Comparison of ENCODE assay signal across 1 cellular context in the genomic region with DNA sequence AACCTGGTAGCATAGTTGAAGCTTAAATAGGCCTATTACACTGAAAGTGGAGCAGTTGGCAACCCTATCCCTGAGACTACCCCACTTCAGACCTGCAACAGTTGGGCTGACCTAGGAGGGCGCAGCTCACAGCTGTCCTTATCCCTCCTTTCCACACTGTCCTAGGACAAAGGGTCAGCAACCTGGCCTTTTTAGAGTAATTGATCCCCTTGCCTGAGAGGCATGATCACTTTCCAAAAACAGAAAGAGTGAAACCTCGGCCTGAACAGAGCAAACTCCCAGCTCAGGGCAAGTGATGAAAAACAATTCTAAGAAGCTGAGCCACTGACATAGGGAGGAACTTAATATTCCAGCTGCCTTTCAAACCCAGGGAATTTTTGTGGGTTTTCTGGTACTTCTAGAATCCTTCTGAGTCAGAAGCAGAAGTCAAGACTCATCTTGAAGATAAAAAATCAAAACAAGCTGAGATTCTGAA.
TF ChIP-seq lines count a peak whose summit lies in the region.

No MANE protein-coding gene starts in this region.

TF ChIP-seq in GM23338, 12 proteins besides CTCF, POLR2A, EP300 and RAD21 (continued from another document):
- TF ChIP-seq, protein P1, sequence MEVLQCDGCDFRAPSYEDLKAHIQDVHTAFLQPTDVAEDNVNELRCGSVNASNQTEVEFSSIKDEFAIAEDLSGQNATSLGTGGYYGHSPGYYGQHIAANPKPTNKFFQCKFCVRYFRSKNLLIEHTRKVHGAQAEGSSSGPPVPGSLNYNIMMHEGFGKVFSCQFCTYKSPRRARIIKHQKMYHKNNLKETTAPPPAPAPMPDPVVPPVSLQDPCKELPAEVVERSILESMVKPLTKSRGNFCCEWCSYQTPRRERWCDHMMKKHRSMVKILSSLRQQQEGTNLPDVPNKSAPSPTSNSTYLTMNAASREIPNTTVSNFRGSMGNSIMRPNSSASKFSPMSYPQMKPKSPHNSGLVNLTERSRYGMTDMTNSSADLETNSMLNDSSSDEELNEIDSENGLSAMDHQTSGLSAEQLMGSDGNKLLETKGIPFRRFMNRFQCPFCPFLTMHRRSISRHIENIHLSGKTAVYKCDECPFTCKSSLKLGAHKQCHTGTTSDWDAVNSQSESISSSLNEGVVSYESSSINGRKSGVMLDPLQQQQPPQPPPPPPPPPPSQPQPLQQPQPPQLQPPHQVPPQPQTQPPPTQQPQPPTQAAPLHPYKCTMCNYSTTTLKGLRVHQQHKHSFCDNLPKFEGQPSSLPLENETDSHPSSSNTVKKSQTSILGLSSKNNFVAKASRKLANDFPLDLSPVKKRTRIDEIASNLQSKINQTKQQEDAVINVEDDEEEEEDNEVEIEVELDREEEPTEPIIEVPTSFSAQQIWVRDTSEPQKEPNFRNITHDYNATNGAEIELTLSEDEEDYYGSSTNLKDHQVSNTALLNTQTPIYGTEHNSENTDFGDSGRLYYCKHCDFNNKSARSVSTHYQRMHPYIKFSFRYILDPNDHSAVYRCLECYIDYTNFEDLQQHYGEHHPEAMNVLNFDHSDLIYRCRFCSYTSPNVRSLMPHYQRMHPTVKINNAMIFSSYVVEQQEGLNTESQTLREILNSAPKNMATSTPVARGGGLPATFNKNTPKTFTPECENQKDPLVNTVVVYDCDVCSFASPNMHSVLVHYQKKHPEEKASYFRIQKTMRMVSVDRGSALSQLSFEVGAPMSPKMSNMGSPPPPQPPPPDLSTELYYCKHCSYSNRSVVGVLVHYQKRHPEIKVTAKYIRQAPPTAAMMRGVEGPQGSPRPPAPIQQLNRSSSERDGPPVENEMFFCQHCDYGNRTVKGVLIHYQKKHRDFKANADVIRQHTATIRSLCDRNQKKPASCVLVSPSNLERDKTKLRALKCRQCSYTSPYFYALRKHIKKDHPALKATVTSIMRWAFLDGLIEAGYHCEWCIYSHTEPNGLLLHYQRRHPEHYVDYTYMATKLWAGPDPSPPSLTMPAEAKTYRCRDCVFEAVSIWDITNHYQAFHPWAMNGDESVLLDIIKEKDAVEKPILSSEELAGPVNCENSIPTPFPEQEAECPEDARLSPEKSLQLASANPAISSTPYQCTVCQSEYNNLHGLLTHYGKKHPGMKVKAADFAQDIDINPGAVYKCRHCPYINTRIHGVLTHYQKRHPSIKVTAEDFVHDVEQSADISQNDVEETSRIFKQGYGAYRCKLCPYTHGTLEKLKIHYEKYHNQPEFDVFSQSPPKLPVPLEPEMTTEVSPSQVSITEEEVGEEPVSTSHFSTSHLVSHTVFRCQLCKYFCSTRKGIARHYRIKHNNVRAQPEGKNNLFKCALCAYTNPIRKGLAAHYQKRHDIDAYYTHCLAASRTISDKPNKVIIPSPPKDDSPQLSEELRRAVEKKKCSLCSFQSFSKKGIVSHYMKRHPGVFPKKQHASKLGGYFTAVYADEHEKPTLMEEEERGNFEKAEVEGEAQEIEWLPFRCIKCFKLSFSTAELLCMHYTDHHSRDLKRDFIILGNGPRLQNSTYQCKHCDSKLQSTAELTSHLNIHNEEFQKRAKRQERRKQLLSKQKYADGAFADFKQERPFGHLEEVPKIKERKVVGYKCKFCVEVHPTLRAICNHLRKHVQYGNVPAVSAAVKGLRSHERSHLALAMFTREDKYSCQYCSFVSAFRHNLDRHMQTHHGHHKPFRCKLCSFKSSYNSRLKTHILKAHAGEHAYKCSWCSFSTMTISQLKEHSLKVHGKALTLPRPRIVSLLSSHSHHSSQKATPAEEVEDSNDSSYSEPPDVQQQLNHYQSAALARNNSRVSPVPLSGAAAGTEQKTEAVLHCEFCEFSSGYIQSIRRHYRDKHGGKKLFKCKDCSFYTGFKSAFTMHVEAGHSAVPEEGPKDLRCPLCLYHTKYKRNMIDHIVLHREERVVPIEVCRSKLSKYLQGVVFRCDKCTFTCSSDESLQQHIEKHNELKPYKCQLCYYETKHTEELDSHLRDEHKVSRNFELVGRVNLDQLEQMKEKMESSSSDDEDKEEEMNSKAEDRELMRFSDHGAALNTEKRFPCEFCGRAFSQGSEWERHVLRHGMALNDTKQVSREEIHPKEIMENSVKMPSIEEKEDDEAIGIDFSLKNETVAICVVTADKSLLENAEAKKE (CRISPR knock-in tag; IDR thresholded peaks at IDR 0.05) = no peak
- TF ChIP-seq EZH2phosphoT487 (IDR thresholded peaks at IDR 0.05; ENCODE audit: unreplicated experiment) (no peak), EZH2 (IDR thresholded peaks at IDR 0.05; ENCODE audit: low read depth, unreplicated experiment) (no peak), CREB1 (CRISPR knock-in tag; IDR thresholded peaks at IDR 0.05; ENCODE audit: low read depth) (no peak), JUNB (IDR thresholded peaks at IDR 0.05; ENCODE audit: unreplicated experiment) (no peak), ZNF114 (CRISPR knock-in tag; IDR thresholded peaks at IDR 0.05) (no peak), ZNF331 (CRISPR knock-in tag; IDR thresholded peaks at IDR 0.05; ENCODE audit: low read depth) (no peak)
- TF ChIP-seq, protein P2, sequence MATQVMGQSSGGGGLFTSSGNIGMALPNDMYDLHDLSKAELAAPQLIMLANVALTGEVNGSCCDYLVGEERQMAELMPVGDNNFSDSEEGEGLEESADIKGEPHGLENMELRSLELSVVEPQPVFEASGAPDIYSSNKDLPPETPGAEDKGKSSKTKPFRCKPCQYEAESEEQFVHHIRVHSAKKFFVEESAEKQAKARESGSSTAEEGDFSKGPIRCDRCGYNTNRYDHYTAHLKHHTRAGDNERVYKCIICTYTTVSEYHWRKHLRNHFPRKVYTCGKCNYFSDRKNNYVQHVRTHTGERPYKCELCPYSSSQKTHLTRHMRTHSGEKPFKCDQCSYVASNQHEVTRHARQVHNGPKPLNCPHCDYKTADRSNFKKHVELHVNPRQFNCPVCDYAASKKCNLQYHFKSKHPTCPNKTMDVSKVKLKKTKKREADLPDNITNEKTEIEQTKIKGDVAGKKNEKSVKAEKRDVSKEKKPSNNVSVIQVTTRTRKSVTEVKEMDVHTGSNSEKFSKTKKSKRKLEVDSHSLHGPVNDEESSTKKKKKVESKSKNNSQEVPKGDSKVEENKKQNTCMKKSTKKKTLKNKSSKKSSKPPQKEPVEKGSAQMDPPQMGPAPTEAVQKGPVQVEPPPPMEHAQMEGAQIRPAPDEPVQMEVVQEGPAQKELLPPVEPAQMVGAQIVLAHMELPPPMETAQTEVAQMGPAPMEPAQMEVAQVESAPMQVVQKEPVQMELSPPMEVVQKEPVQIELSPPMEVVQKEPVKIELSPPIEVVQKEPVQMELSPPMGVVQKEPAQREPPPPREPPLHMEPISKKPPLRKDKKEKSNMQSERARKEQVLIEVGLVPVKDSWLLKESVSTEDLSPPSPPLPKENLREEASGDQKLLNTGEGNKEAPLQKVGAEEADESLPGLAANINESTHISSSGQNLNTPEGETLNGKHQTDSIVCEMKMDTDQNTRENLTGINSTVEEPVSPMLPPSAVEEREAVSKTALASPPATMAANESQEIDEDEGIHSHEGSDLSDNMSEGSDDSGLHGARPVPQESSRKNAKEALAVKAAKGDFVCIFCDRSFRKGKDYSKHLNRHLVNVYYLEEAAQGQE (IDR thresholded peaks at IDR 0.05; ENCODE audit: unreplicated experiment) = no peak
